In the genomic region with DNA sequence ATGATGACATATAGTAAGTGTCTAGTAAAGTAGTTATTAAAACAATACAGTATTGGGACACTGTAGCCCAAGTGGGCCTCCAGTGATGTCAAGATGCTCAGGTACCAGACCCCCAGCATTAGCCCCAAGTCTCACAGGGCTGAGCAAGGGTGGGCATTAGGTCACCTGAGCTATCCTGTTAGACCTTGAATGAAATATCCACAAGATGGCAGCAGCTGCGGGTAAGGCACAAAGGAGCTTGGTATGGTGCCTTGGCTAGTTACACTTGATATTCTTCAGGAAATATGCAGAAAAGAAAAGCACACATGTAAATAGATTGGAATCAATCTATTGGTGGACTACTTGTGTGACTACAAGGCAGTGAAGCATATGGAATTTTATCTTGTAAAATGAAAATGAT, we compare ENCODE assay signal across 20 cellular contexts.
DNase-seq lines count a peak whose midpoint lies in the region; ATAC-seq, FAIRE-seq and TF ChIP-seq lines count a peak whose summit lies in the region.
"Had no signal": no experiment of that assay in that cellular context is flagged by ENCODE, and none has a peak within 500 bp of the region (broad histone marks: within the 10 kb centered on the region; RNA-seq: fewer than 3 reads in every experiment).

No MANE protein-coding gene starts in this region.

- CTCF ChIA-PET in H1 (lab: Charles Lee; ENCODE audit: partially characterized antibody): interaction anchor here (0.9 to 2.0 kb wide), 10 partner anchors 8 to 837 kb away, joined by 3 to 7 read pairs (median 4); no protein-coding TSS in a partner anchor
- CTCF ChIA-PET in activated CD4-positive, alpha-beta T cell treated with anti-CD3 and anti-CD28 coated beads, Interleukin-2, amount 10 ng/mL, durations not matched to agents 7 days and 5 days (lab: Charles Lee): no interaction called here

- no peak overlapping the region for H3K56ac ChIP-seq in H1 (replicated peaks; ENCODE audit: insufficient read length, low read depth, low read length)

- H4K20me1 ChIP-seq in GM23338 (replicated peaks; ENCODE audit: insufficient read depth): no peaks in the 10 kb centered on the region
- no peaks in the 10 kb centered on the region for H4K20me1 ChIP-seq in H1 (replicated peaks in 1 of 2; ENCODE audit: control insufficient read depth in 1 of 2, insufficient read depth in 2 of 2, low read length in 2 of 2)

- H3K36me3 Mint-ChIP-seq in GM23338 (ENCODE audit: low read depth): no peaks in the 10 kb centered on the region
- no peaks in the 10 kb centered on the region for H3K36me3 Mint-ChIP-seq in activated CD4-positive, alpha-beta T cell treated with anti-CD3 and anti-CD28 coated beads, Interleukin-2, amount 10 ng/mL, durations not matched to agents 7 days and 5 days (ENCODE audit: low read depth)

- WGBS in H1 (ENCODE audit: extremely low coverage in 1 of 2, insufficient coverage in 1 of 2, insufficient read length in 1 of 2, insufficient replicate concordance in 2 of 2, low coverage in 1 of 2, low lambda C conversion rate in 2 of 2, missing lambda C conversion rate in 1 of 2), 2 experiments: 42% methylated on average over 1 of the region's 1 CpG; no CpG with 5 or more reads in 1 of the 2 experiments

- peak; percentile 40 for TF ChIP-seq CTCF in C4-2B (conservative IDR thresholded peaks at IDR 0.05)
- peak; percentile 67 to 89 for TF ChIP-seq CTCF in GM23338 (conservative IDR thresholded peaks at IDR 0.05; ENCODE audit: low read depth in 2 of 2)
- TF ChIP-seq CTCF in H1 (IDR thresholded peaks at IDR 0.05; ENCODE audit: control extremely low read depth in 1 of 3, insufficient read depth in 1 of 3, low read depth in 1 of 3, low read length in 3 of 3): peak; percentile 20 to 59 (median 52)

- H2AFZ ChIP-seq in GM23338 (no peak overlapping the region), H1 (ENCODE audit: low read length) (no peak overlapping the region)

- H3K23me2 ChIP-seq in H1 (ENCODE audit: low read depth, low read length): no peaks in the 10 kb centered on the region

- H2BK15ac ChIP-seq in H1 (ENCODE audit: low read length): no peak overlapping the region

- peaks cover 8% of the 10 kb centered on the region; the same call in 1 of the 3 replicates for H3K9me3 Mint-ChIP-seq in GM23338
- peaks cover 7% of the 10 kb centered on the region for H3K9me3 Mint-ChIP-seq in activated CD4-positive, alpha-beta T cell treated with anti-CD3 and anti-CD28 coated beads, Interleukin-2, amount 10 ng/mL, durations not matched to agents 7 days and 5 days

- TF ChIP-seq EP300 in H1 (IDR thresholded peaks at IDR 0.05; ENCODE audit: borderline replicate concordance in 1 of 2, low read depth in 2 of 2, low read length in 2 of 2): no peak

- H3K4me3 ChIP-seq in GM23338 (no peak overlapping the region), H1 (ENCODE audit: extremely low read depth in 1 of 4, insufficient read depth in 2 of 4, low read depth in 3 of 4, low read length in 4 of 4) (no peak overlapping the region)
- H3K4me3 ChIP-seq: Peyer's patch had no signal

- H2BK12ac ChIP-seq in H1 (ENCODE audit: low read depth, low read length): no peak overlapping the region

- H3K4me2 ChIP-seq in GM23338 (no peak overlapping the region), H1 (ENCODE audit: insufficient read depth in 1 of 2, low read depth in 2 of 2, low read length in 2 of 2) (no peak overlapping the region)

- no peaks in the 10 kb centered on the region for H3K9me3 ChIP-seq in H1 (ENCODE audit: insufficient read depth in 2 of 2, low read depth in 1 of 2, low read length in 1 of 2)
- H3K9me3 ChIP-seq: Peyer's patch had no signal

- no peak overlapping the region for H3K4ac ChIP-seq in H1 (replicated peaks; ENCODE audit: insufficient read length, low read depth, low read length)

- no peak overlapping the region for H3K23ac ChIP-seq in H1 (ENCODE audit: insufficient read length)

- H3K4me1 Mint-ChIP-seq in GM23338: no peaks in the 10 kb centered on the region
- no peaks in the 10 kb centered on the region for H3K4me1 Mint-ChIP-seq in activated CD4-positive, alpha-beta T cell treated with anti-CD3 and anti-CD28 coated beads, Interleukin-2, amount 10 ng/mL, durations not matched to agents 7 days and 5 days
- H3K4me1 Mint-ChIP-seq: B cell had no signal

- no peak overlapping the region for H2AK5ac ChIP-seq in H1 (ENCODE audit: low read depth, low read length)

- H4K91ac ChIP-seq in H1 (replicated peaks; ENCODE audit: insufficient read length, low read length): no peak overlapping the region

- H3K27ac Mint-ChIP-seq in GM23338: no peak overlapping the region
- H3K27ac Mint-ChIP-seq in activated CD4-positive, alpha-beta T cell treated with anti-CD3 and anti-CD28 coated beads, Interleukin-2, amount 10 ng/mL, durations not matched to agents 7 days and 5 days: no peak overlapping the region
- H3K27ac Mint-ChIP-seq: activated CD8-positive, alpha-beta T cell treated with anti-CD3 and anti-CD28 coated beads for 36 hours; B cell; stimulated activated naive CD8-positive, alpha-beta T cell treated with anti-CD3 and anti-CD28 coated beads, Interleukin-15, Interleukin-2, amounts not matched to agents 100 ng/mL and 50 ng/mL, for 24 hours; T-helper 2 cell treated with Interferon-gamma antibody and Interleukin-4, amounts not matched to agents 5 μg/mL and 100 μg/mL, for 36 hours had no signal

- DNase-seq in GM23338 (ENCODE audit: low spot score): peak; percentile 75
- DNase-seq in NCI-H69 (lab: John Stamatoyannopoulos, UW): peak; percentile 10
- peak in 1 of 2 experiments; percentile 49 for DNase-seq in H1 (ENCODE audit: low read depth in 1 of 2, low spot score in 2 of 2)
- no peak for DNase-seq in stimulated activated CD4-positive, alpha-beta T cell treated with anti-CD3 and anti-CD28 coated beads, Interleukin-2, amount 100 ng/mL, for 48 hours
- DNase-seq in COR-L47 (lab: John Stamatoyannopoulos, UW): no peak
- DNase-seq in activated CD4-positive, alpha-beta T cell treated with anti-CD3 and anti-CD28 coated beads, Interleukin-2, amount 10 ng/mL, durations not matched to agents 7 days and 5 days: no peak
- DNase-seq: activated CD8-positive, alpha-beta T cell treated with anti-CD3 and anti-CD28 coated beads for 36 hours; activated effector memory CD4-positive, alpha-beta T cell treated with anti-CD3 and anti-CD28 coated beads, Interleukin-2, amount 50 U/mL, for 16 hours; effector CD8-positive, alpha-beta T cell; KG1; left cardiac atrium; NCI-H2107; Peyer's patch; stimulated activated CD4-positive, alpha-beta T cell treated with anti-CD3 and anti-CD28 coated beads, Interleukin-4, amount 100 ng/mL, for 1 hour had no signal

- no peak overlapping the region for H2BK120ac ChIP-seq in H1 (replicated peaks; ENCODE audit: low read depth, low read length)

- H3K36me3 ChIP-seq in GM23338 (ENCODE audit: insufficient read depth): no peaks in the 10 kb centered on the region
- no peaks in the 10 kb centered on the region for H3K36me3 ChIP-seq in H1 (ENCODE audit: control insufficient read depth in 2 of 4, insufficient read depth in 4 of 4, low read length in 3 of 4)
- H3K36me3 ChIP-seq: Peyer's patch had no signal

- no peaks in the 10 kb centered on the region for H3K27me3 Mint-ChIP-seq in GM23338 (ENCODE audit: insufficient read depth, low read depth, poor library complexity)
- no peaks in the 10 kb centered on the region for H3K27me3 Mint-ChIP-seq in activated CD4-positive, alpha-beta T cell treated with anti-CD3 and anti-CD28 coated beads, Interleukin-2, amount 10 ng/mL, durations not matched to agents 7 days and 5 days
- H3K27me3 Mint-ChIP-seq: activated CD8-positive, alpha-beta T cell treated with anti-CD3 and anti-CD28 coated beads for 36 hours; B cell; stimulated activated naive CD8-positive, alpha-beta T cell treated with anti-CD3 and anti-CD28 coated beads, Interleukin-15, Interleukin-2, amounts not matched to agents 100 ng/mL and 50 ng/mL, for 24 hours had no signal

- no peaks in the 10 kb centered on the region for H3K79me1 ChIP-seq in H1 (ENCODE audit: low read depth, low read length)

- H2BK5ac ChIP-seq in H1 (ENCODE audit: low read depth, low read length): no peak overlapping the region

- H3K79me2 ChIP-seq in GM23338 (replicated peaks; ENCODE audit: insufficient read depth) (no peaks in the 10 kb centered on the region), H1 (ENCODE audit: control insufficient read depth in 1 of 2, insufficient read depth in 2 of 2, low read length in 2 of 2) (no peaks in the 10 kb centered on the region)

- TF ChIP-seq POLR2A in H1 (IDR thresholded peaks at IDR 0.05; ENCODE audit: control extremely low read depth in 1 of 2, low read depth in 2 of 2, low read length in 2 of 2): no peak

- no peak overlapping the region for H3K27ac ChIP-seq in C4-2B
- H3K27ac ChIP-seq in GM23338 (ENCODE audit: low read depth): no peak overlapping the region
- H3K27ac ChIP-seq in H1 (ENCODE audit: low read depth, low read length): no peak overlapping the region
- H3K27ac ChIP-seq: Peyer's patch had no signal

- H4K5ac ChIP-seq in H1 (ENCODE audit: insufficient read length, low read depth, low read length): no peak overlapping the region

- H3K27me3 ChIP-seq in GM23338 (ENCODE audit: insufficient read depth): no peaks in the 10 kb centered on the region
- H3K27me3 ChIP-seq in H1 (replicated peaks in 1 of 4; ENCODE audit: control insufficient read depth in 3 of 4, extremely low read depth in 1 of 4, insufficient read depth in 3 of 4, low read length in 3 of 4): no peaks in the 10 kb centered on the region
- H3K27me3 ChIP-seq: Peyer's patch had no signal

- H4K8ac ChIP-seq in H1 (ENCODE audit: extremely low read depth, insufficient read depth, low read length): no peak overlapping the region

- H3K4me1 ChIP-seq in GM23338 (ENCODE audit: insufficient read depth) (no peaks in the 10 kb centered on the region), H1 (replicated peaks in 1 of 4; ENCODE audit: control insufficient read depth in 3 of 4, insufficient read depth in 4 of 4, low read length in 3 of 4) (no peaks in the 10 kb centered on the region)
- H3K4me1 ChIP-seq: Peyer's patch had no signal

- no peak overlapping the region for H3K9ac ChIP-seq in H1 (replicated peaks in 1 of 4; ENCODE audit: extremely low read depth in 1 of 4, low read depth in 3 of 4, low read length in 3 of 4)

- peak; percentile 90 for ATAC-seq in GM23338
- no peak for ATAC-seq in activated CD4-positive, CD25-positive, alpha-beta regulatory T cell treated with anti-CD3 and anti-CD28 coated beads, Interleukin-2, amount 50 U/mL, for 24 hours
- ATAC-seq: activated CD8-positive, alpha-beta T cell treated with anti-CD3 and anti-CD28 coated beads for 36 hours; left cardiac atrium had no signal

- H2BK20ac ChIP-seq in H1 (ENCODE audit: low read length): no peak overlapping the region

- FAIRE-seq in H1 (lab: Jason Lieb, UNC): peak; percentile 69
- FAIRE-seq: astrocyte had no signal

- no peak overlapping the region for H3K14ac ChIP-seq in H1 (ENCODE audit: insufficient read length)

- POLR2A ChIA-PET in H1 (lab: Charles Lee; ENCODE audit: partially characterized antibody): no interaction called here
- POLR2A ChIA-PET in activated CD4-positive, alpha-beta T cell treated with anti-CD3 and anti-CD28 coated beads, Interleukin-2, amount 10 ng/mL, durations not matched to agents 7 days and 5 days (lab: Charles Lee): no interaction called here

- no peaks in the 10 kb centered on the region for H3K9me2 ChIP-seq in GM23338 (ENCODE audit: insufficient read depth)

- H3K18ac ChIP-seq in H1 (ENCODE audit: extremely low read depth, low read length): no peak overlapping the region

- TF ChIP-seq RAD21 in H1 (IDR thresholded peaks at IDR 0.05 in 1 of 2, conservative IDR thresholded peaks at IDR 0.05 in 1 of 2; ENCODE audit: low read depth in 2 of 2, low read length in 2 of 2): peak; percentile 80 to 88

- H3K4me3 Mint-ChIP-seq in GM23338: no peak overlapping the region
- no peak overlapping the region for H3K4me3 Mint-ChIP-seq in activated CD4-positive, alpha-beta T cell treated with anti-CD3 and anti-CD28 coated beads, Interleukin-2, amount 10 ng/mL, durations not matched to agents 7 days and 5 days
- H3K4me3 Mint-ChIP-seq: activated CD8-positive, alpha-beta T cell treated with anti-CD3 and anti-CD28 coated beads for 36 hours; B cell; stimulated activated naive CD8-positive, alpha-beta T cell treated with anti-CD3 and anti-CD28 coated beads, Interleukin-15, Interleukin-2, amounts not matched to agents 100 ng/mL and 50 ng/mL, for 24 hours; T-helper 2 cell treated with Interferon-gamma antibody and Interleukin-4, amounts not matched to agents 5 μg/mL and 100 μg/mL, for 36 hours had no signal

- H3F3A ChIP-seq in GM23338 (replicated peaks; ENCODE audit: low read depth): no peaks in the 10 kb centered on the region

Comparison
In these comparisons a context has a peak if more than half of its experiments do, and no peak if none do; other contexts are left out.
1. DNase-seq: peak in GM23338 (single experiment) and NCI-H69 (single experiment); none in stimulated activated CD4-positive, alpha-beta T cell treated with anti-CD3 and anti-CD28 coated beads, Interleukin-2, amount 100 ng/mL, for 48 hours (0 of 2), COR-L47 (single experiment) and activated CD4-positive, alpha-beta T cell treated with anti-CD3 and anti-CD28 coated beads, Interleukin-2, amount 10 ng/mL, durations not matched to agents 7 days and 5 days (single experiment).
2. Peak in every context shown above with its lines, with median percentiles within 50 percentile points of each other: CTCF ChIP-seq.